ENCODE assay signal across 9 cellular contexts in the genomic region with DNA sequence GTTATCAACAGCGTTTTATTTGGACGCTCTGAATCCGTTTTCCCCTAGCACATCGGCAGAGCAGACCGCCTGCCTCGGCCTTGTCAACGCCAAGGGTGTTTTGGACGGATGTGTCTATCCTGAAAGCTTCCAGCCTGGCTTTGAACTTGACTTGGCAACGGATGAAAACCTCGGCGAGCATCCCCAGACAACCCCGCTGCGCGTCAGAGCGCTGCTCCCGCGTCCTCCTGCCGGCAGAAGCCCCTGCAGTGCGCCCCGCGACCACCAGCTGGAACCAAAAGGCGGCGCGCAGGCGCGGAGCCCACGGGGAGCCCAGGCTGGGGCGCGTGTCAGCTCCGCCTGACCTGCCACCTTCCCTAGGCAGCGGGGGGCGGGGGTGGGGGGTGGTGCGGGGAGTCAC. TPM values are rescaled to one million over a fixed set of nuclear protein-coding genes. Genes with fewer than 3 reads are reported as not detected.
DNase-seq lines count a peak whose midpoint lies in the region; ATAC-seq and TF ChIP-seq lines count a peak whose summit lies in the region.
"Had no signal": no experiment of that assay in that cellular context is flagged by ENCODE, and none has a peak within 500 bp of the region (broad histone marks: within the 10 kb centered on the region; RNA-seq: fewer than 3 reads in every experiment).

No MANE protein-coding gene starts in this region.

- peak overlapping the region; percentile 69 to 80 (median 76) for H3K4me3 Mint-ChIP-seq in brain

- H3K27ac Mint-ChIP-seq in brain = peak overlapping the region; percentile 77 to 90 (median 84)

- peak overlapping the region; percentile 6 for H3K4me3 ChIP-seq in iPS-11a (ENCODE audit: low read depth, low read length)
- H3K4me3 ChIP-seq in right lobe of liver = no peak overlapping the region

- WGBS in right lobe of liver (ENCODE audit: insufficient coverage, low coverage, low lambda C conversion rate, missing lambda C conversion rate) = 0% methylated on average over 11 of the region's 33 CpGs

- TF ChIP-seq POLR2A in right lobe of liver (IDR thresholded peaks at IDR 0.05) = no peak

- DNase-seq in sciatic nerve (ENCODE audit: low spot score) = peak; percentile 63
- no peak for DNase-seq in right lobe of liver
- DNase-seq in pons (ENCODE audit: low spot score) = no peak
- DNase-seq: NCI-H146 had no signal

- no peaks in the 10 kb centered on the region for H3K4me1 ChIP-seq in right lobe of liver

- no peaks in the 10 kb centered on the region for H3K9me3 ChIP-seq in right lobe of liver

- no peaks in the 10 kb centered on the region for H3K9me3 Mint-ChIP-seq in brain

- ATAC-seq in sciatic nerve = peak; percentile 74
- no peak for ATAC-seq in right lobe of liver
- no peak for ATAC-seq in HG03565 (IDR thresholded peaks at IDR 0.05; ENCODE audit: unreplicated experiment)
- ATAC-seq in GM18511 (IDR thresholded peaks at IDR 0.05; ENCODE audit: unreplicated experiment) = no peak

- H3K36me3 ChIP-seq in right lobe of liver = no peaks in the 10 kb centered on the region

- H3K27ac ChIP-seq in right lobe of liver = no peak overlapping the region

- peaks cover 10% of the 10 kb centered on the region for H3K27me3 Mint-ChIP-seq in brain

- no peaks in the 10 kb centered on the region for H3K27me3 ChIP-seq in right lobe of liver

- peaks cover 26% of the 10 kb centered on the region for H3K4me1 Mint-ChIP-seq in brain

- H3K36me3 Mint-ChIP-seq in brain = no peaks in the 10 kb centered on the region

- TF ChIP-seq CTCF in GM12872 (IDR thresholded peaks at IDR 0.05; ENCODE audit: insufficient read depth, low read depth, low read length) (0 out of 3 replicates have a peak, but pooled peaks have one; percentile 4), brain (conservative IDR thresholded peaks at IDR 0.05) (peak; percentile 40 to 61), right lobe of liver (IDR thresholded peaks at IDR 0.05) (no peak)

- intact Hi-C loops in sciatic nerve (cut with DNase I) (no loop called here), right lobe of liver (cut with DNase I) (no loop called here)

RNA-seq across cellular contexts. Expression of a gene that starts 26.2 kb away (rescaled TPM):
- 27.7 TPM for polyA plus RNA-seq in brain (ENCODE audit: insufficient read depth, low read depth, low replicate concordance)
- total RNA-seq in sciatic nerve (55.1 TPM), right lobe of liver (10 to 100 TPM; 20.0 to 33.1 (median 26.7) TPM)

Comparison
In these comparisons a context has a peak if more than half of its experiments do, and no peak if none do; other contexts are left out.
1. CTCF ChIP-seq: peak in GM12872 (single experiment) and brain (2 of 2); none in right lobe of liver (0 of 4).